ENCODE assay signal across 20 cellular contexts in the genomic region with DNA sequence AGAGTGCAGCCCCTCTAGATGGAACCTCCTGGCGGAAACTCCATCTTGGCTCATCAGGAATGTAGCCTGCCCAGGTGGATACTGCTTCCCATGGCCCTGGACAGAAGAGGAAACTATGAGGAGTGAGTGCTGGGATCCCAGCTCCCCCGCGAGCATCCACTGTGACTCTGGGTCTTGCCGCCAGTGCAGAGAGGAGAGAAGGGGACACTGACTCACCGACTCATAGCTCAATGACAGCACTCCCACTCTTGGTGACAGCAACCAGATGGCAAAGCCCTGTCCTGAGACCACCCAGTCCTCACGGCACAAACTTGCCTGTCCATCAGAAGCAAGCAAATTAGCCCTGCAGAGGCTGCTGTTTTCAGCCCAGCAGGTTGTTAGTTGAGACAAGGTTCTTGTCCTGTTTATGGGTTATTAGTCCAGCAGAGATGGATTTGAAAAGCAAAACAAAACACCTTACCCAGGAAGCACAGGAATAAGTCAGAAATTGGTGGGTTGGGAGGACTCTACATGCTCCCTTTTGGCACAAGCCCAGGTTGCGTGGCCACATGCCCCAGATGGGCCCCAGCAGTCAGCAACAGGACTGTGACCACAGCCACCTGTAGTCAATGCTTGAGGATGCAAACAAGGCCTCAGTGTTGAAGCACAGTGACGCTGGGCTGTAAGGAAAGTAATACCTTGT.
DNase-seq lines count a peak whose midpoint lies in the region; ATAC-seq, FAIRE-seq and TF ChIP-seq lines count a peak whose summit lies in the region.
"Had no signal": no experiment of that assay in that cellular context is flagged by ENCODE, and none has a peak within 500 bp of the region (broad histone marks: within the 10 kb centered on the region; RNA-seq: fewer than 3 reads in every experiment).

No MANE protein-coding gene starts in this region.

- H3K79me2 ChIP-seq in HepG2 (ENCODE audit: insufficient read depth, low read length) = no peaks in the 10 kb centered on the region

- no peaks in the 10 kb centered on the region for H3K4me1 Mint-ChIP-seq in T-helper 17 cell
- no peaks in the 10 kb centered on the region for H3K4me1 Mint-ChIP-seq in naive thymus-derived CD4-positive, alpha-beta T cell
- H3K4me1 Mint-ChIP-seq: CD14-positive monocyte had no signal

- no peak overlapping the region for H2AFZ ChIP-seq in HepG2 (ENCODE audit: low read length)

- H4K20me1 ChIP-seq in HepG2 (ENCODE audit: insufficient read depth, low read length) = no peaks in the 10 kb centered on the region

- TF ChIP-seq POLR2A in HepG2 (IDR thresholded peaks at IDR 0.05; ENCODE audit: insufficient read depth in 1 of 2, low read depth in 2 of 2, low read length in 2 of 2) (no peak), right lobe of liver (IDR thresholded peaks at IDR 0.05) (no peak)

- POLR2A ChIA-PET in HepG2 (lab: Yijun Ruan, JAX) = no interaction called here
- POLR2A ChIA-PET in naive thymus-derived CD4-positive, alpha-beta T cell (lab: Charles Lee) = no interaction called here

- BruUV-seq in HepG2 (replicated peaks; lab: Mats Ljungman, UMichigan) = no TSS peak

- WGBS in HepG2 (ENCODE audit: low lambda C conversion rate) = 27% methylated on average over 5 of the region's 8 CpGs
- WGBS in right lobe of liver (ENCODE audit: insufficient coverage, low coverage, low lambda C conversion rate, missing lambda C conversion rate) = 67% methylated on average over 6 of the region's 8 CpGs

- no peak overlapping the region for H3K4me2 ChIP-seq in HepG2 (ENCODE audit: low read depth, low read length)

- H3K36me3 Mint-ChIP-seq in T-helper 17 cell (ENCODE audit: low read depth) = no peaks in the 10 kb centered on the region
- H3K36me3 Mint-ChIP-seq in naive thymus-derived CD4-positive, alpha-beta T cell = no peaks in the 10 kb centered on the region
- H3K36me3 Mint-ChIP-seq: CD14-positive monocyte had no signal

- no peak for TF ChIP-seq RAD21 in HepG2 (CRISPR knock-in tag; IDR thresholded peaks at IDR 0.05)

- H3K4me3 ChIP-seq in HepG2 (replicated peaks in 1 of 3; ENCODE audit: insufficient read depth in 1 of 3, low read depth in 2 of 3, low read length in 3 of 3) (no peak overlapping the region), right lobe of liver (no peak overlapping the region)
- no peak overlapping the region for H3K4me3 ChIP-seq in naive thymus-derived CD4-positive, alpha-beta T cell (ENCODE audit: low read length)
- H3K4me3 ChIP-seq: HAP-1, SJCRH30 had no signal

- H3K36me3 ChIP-seq in HepG2 (replicated peaks in 1 of 2; ENCODE audit: control insufficient read depth in 1 of 2, insufficient read depth in 2 of 2, low read length in 2 of 2) = no peaks in the 10 kb centered on the region
- H3K36me3 ChIP-seq in right lobe of liver = no peaks in the 10 kb centered on the region
- no peaks in the 10 kb centered on the region for H3K36me3 ChIP-seq in naive thymus-derived CD4-positive, alpha-beta T cell (ENCODE audit: control insufficient read depth in 2 of 3, insufficient read depth in 3 of 3, low read length in 3 of 3)
- H3K36me3 ChIP-seq: HAP-1, SJCRH30 had no signal

- no peak overlapping the region for H3K9ac ChIP-seq in HepG2 (ENCODE audit: insufficient read depth, low read depth, low read length)

- no peak for TF ChIP-seq CTCF in HepG2 (CRISPR knock-in tag; IDR thresholded peaks at IDR 0.05)
- TF ChIP-seq CTCF in right lobe of liver (IDR thresholded peaks at IDR 0.05) = no peak

- DNase-seq in HepG2 (ENCODE audit: low spot score) = no peak
- no peak for DNase-seq in right lobe of liver
- no peak for DNase-seq in T-helper 17 cell
- peak; percentile 47 for DNase-seq in posterior vena cava (ENCODE audit: low spot score)
- no peak for DNase-seq in naive thymus-derived CD4-positive, alpha-beta T cell
- DNase-seq in Ammon's horn (ENCODE audit: low spot score) = no peak
- DNase-seq: DMS 273 treated with DMSO at 0.1 percent for 48 hours, DND-41, NCI-H1092 treated with DMSO at 0.1 percent for 48 hours, NCI-H146, NCI-H2029 treated with DMSO at 0.1 percent for 48 hours, NCI-H2171 treated with DMSO at 0.1 percent for 48 hours, NCI-H446 treated with DMSO at 0.1 percent for 48 hours, NCI-H774, PC-3, SJCRH30 had no signal

- no peak overlapping the region for H3K4me3 Mint-ChIP-seq in T-helper 17 cell
- H3K4me3 Mint-ChIP-seq in naive thymus-derived CD4-positive, alpha-beta T cell = no peak overlapping the region
- H3K4me3 Mint-ChIP-seq: CD14-positive monocyte had no signal

- ATAC-seq in HepG2 = no peak; the same call in 2 of the 3 replicates
- no peak for ATAC-seq in right lobe of liver
- ATAC-seq in T-helper 17 cell = no peak
- no peak for ATAC-seq in GM19452 (IDR thresholded peaks at IDR 0.05; ENCODE audit: unreplicated experiment)
- ATAC-seq in naive thymus-derived CD4-positive, alpha-beta T cell = no peak
- ATAC-seq: PC-3 had no signal

- peaks cover 32% of the 10 kb centered on the region for H3K4me1 ChIP-seq in HepG2 (ENCODE audit: insufficient read depth, low read length)
- no peaks in the 10 kb centered on the region for H3K4me1 ChIP-seq in right lobe of liver
- no peaks in the 10 kb centered on the region for H3K4me1 ChIP-seq in naive thymus-derived CD4-positive, alpha-beta T cell (ENCODE audit: control insufficient read depth in 2 of 2, insufficient read depth in 2 of 2, low read length in 2 of 2)
- H3K4me1 ChIP-seq: HAP-1, SJCRH30 had no signal

- TF ChIP-seq EP300 in HepG2 (IDR thresholded peaks at IDR 0.05; ENCODE audit: low read depth in 2 of 2, low read length in 2 of 2) (no peak), HepG2 (CRISPR knock-in tag; IDR thresholded peaks at IDR 0.05; ENCODE audit: borderline replicate concordance) (no peak)

- H3K27ac ChIP-seq in HepG2 (ENCODE audit: extremely low read length, insufficient read depth, low read length) (no peak overlapping the region), right lobe of liver (no peak overlapping the region)
- H3K27ac ChIP-seq in naive thymus-derived CD4-positive, alpha-beta T cell (ENCODE audit: low read depth, low read length) = no peak overlapping the region
- H3K27ac ChIP-seq: RWPE1, SJCRH30 had no signal

- H3K9me3 ChIP-seq in HepG2 (ENCODE audit: low read length) (peaks cover 3% of the 10 kb centered on the region; the same call in 1 of the 2 replicates), right lobe of liver (no peaks in the 10 kb centered on the region), T-helper 17 cell (ENCODE audit: control insufficient read depth, low read length, poor library complexity, severe bottlenecking) (no peaks in the 10 kb centered on the region)
- no peaks in the 10 kb centered on the region for H3K9me3 ChIP-seq in naive thymus-derived CD4-positive, alpha-beta T cell (ENCODE audit: control insufficient read depth in 2 of 3, low read length in 3 of 3)
- H3K9me3 ChIP-seq: HAP-1, SJCRH30 had no signal

- intact Hi-C loops in HepG2 (cut with micrococcal nuclease; ENCODE audit: unreplicated experiment) = no loop called here
- intact Hi-C loops in right lobe of liver (cut with DNase I) = no loop called here
- intact Hi-C loops in posterior vena cava (cut with DNase I) = no loop called here
- intact Hi-C loops in naive thymus-derived CD4-positive, alpha-beta T cell (cut with micrococcal nuclease) = no loop called here

- peaks cover 37% of the 10 kb centered on the region for H3K27me3 Mint-ChIP-seq in T-helper 17 cell
- H3K27me3 Mint-ChIP-seq in naive thymus-derived CD4-positive, alpha-beta T cell = peaks cover 0 to 27% (median 4%) of the 10 kb centered on the region in 5 donors

- FAIRE-seq in HepG2 (lab: Jason Lieb, UNC) = no peak

- peak overlapping the region; percentile 34 for H3K27ac Mint-ChIP-seq in T-helper 17 cell
- H3K27ac Mint-ChIP-seq in naive thymus-derived CD4-positive, alpha-beta T cell = no peak overlapping the region
- H3K27ac Mint-ChIP-seq: CD14-positive monocyte had no signal

- in situ Hi-C loops in HepG2 (cut with HindIII; ENCODE audit: extremely low pct_ligation_motif_present, low pct_unique_long_range_greater_than_20kb) = no loop called here

- peaks cover 0 to 5% (median 0%) of the 10 kb centered on the region in 11 donors for H3K9me3 Mint-ChIP-seq in naive thymus-derived CD4-positive, alpha-beta T cell

- CTCF ChIA-PET in HepG2 (lab: Yijun Ruan, JAX; ENCODE audit: low intra/inter-chr PET ratio, low total read pairs) = no interaction called here
- CTCF ChIA-PET in naive thymus-derived CD4-positive, alpha-beta T cell (lab: Charles Lee) = no interaction called here

- H3K27me3 ChIP-seq in HepG2 (ENCODE audit: control insufficient read depth in 1 of 2, insufficient read depth in 2 of 2, low read length in 2 of 2) (peaks cover 4 to 23% of the 10 kb centered on the region in 2 experiments; a peak in 3 of 5 replicates), right lobe of liver (no peaks in the 10 kb centered on the region)
- H3K27me3 ChIP-seq in naive thymus-derived CD4-positive, alpha-beta T cell (ENCODE audit: control insufficient read depth in 2 of 2, insufficient read depth in 2 of 2, low read length in 2 of 2) = no peaks in the 10 kb centered on the region
- H3K27me3 ChIP-seq: SJCRH30 had no signal

TF ChIP-seq in HepG2, 621 proteins besides CTCF, POLR2A, EP300 and RAD21:
- peak; percentile 42; the same call in 1 of the 2 replicates for TF ChIP-seq ZNF263 (CRISPR knock-in tag; IDR thresholded peaks at IDR 0.05)
- TF ChIP-seq, protein P1, sequence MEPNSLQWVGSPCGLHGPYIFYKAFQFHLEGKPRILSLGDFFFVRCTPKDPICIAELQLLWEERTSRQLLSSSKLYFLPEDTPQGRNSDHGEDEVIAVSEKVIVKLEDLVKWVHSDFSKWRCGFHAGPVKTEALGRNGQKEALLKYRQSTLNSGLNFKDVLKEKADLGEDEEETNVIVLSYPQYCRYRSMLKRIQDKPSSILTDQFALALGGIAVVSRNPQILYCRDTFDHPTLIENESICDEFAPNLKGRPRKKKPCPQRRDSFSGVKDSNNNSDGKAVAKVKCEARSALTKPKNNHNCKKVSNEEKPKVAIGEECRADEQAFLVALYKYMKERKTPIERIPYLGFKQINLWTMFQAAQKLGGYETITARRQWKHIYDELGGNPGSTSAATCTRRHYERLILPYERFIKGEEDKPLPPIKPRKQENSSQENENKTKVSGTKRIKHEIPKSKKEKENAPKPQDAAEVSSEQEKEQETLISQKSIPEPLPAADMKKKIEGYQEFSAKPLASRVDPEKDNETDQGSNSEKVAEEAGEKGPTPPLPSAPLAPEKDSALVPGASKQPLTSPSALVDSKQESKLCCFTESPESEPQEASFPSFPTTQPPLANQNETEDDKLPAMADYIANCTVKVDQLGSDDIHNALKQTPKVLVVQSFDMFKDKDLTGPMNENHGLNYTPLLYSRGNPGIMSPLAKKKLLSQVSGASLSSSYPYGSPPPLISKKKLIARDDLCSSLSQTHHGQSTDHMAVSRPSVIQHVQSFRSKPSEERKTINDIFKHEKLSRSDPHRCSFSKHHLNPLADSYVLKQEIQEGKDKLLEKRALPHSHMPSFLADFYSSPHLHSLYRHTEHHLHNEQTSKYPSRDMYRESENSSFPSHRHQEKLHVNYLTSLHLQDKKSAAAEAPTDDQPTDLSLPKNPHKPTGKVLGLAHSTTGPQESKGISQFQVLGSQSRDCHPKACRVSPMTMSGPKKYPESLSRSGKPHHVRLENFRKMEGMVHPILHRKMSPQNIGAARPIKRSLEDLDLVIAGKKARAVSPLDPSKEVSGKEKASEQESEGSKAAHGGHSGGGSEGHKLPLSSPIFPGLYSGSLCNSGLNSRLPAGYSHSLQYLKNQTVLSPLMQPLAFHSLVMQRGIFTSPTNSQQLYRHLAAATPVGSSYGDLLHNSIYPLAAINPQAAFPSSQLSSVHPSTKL (CRISPR knock-in tag; IDR thresholded peaks at IDR 0.05) = no peak
